In genomic region chr17:42460371-42460770, GRCh38 we compare ENCODE assay signal across 2 cellular contexts.
TF ChIP-seq lines count a peak whose summit lies in the region.

No MANE protein-coding gene starts in this region.

TF ChIP-seq in SK-N-SH, 30 proteins besides CTCF, POLR2A, EP300 and RAD21:
- no peak for TF ChIP-seq YY1 (IDR thresholded peaks at IDR 0.05; ENCODE audit: low read depth)
- no peak for TF ChIP-seq ELF1 (IDR thresholded peaks at IDR 0.05)

TF ChIP-seq in SK-N-SH treated with all-trans-retinoic acid at 6 μM for 48 hours, 23 proteins besides CTCF, POLR2A, EP300 and RAD21:
- TF ChIP-seq ZFP3 (CRISPR knock-in tag; IDR thresholded peaks at IDR 0.05) (no peak), ZC3H10 (CRISPR knock-in tag; IDR thresholded peaks at IDR 0.05) (no peak), ESRRG (CRISPR knock-in tag; IDR thresholded peaks at IDR 0.05) (no peak)
- TF ChIP-seq, protein P1, sequence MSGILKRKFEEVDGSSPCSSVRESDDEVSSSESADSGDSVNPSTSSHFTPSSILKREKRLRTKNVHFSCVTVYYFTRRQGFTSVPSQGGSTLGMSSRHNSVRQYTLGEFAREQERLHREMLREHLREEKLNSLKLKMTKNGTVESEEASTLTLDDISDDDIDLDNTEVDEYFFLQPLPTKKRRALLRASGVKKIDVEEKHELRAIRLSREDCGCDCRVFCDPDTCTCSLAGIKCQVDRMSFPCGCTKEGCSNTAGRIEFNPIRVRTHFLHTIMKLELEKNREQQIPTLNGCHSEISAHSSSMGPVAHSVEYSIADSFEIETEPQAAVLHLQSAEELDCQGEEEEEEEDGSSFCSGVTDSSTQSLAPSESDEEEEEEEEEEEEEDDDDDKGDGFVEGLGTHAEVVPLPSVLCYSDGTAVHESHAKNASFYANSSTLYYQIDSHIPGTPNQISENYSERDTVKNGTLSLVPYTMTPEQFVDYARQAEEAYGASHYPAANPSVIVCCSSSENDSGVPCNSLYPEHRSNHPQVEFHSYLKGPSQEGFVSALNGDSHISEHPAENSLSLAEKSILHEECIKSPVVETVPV (CRISPR knock-in tag; IDR thresholded peaks at IDR 0.05): no peak
- TF ChIP-seq, protein P2, sequence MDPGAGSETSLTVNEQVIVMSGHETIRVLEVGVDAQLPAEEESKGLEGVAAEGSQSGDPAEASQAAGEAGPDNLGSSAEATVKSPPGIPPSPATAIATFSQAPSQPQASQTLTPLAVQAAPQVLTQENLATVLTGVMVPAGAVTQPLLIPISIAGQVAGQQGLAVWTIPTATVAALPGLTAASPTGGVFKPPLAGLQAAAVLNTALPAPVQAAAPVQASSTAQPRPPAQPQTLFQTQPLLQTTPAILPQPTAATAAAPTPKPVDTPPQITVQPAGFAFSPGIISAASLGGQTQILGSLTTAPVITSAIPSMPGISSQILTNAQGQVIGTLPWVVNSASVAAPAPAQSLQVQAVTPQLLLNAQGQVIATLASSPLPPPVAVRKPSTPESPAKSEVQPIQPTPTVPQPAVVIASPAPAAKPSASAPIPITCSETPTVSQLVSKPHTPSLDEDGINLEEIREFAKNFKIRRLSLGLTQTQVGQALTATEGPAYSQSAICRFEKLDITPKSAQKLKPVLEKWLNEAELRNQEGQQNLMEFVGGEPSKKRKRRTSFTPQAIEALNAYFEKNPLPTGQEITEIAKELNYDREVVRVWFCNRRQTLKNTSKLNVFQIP (CRISPR knock-in tag; IDR thresholded peaks at IDR 0.05; ENCODE audit: borderline replicate concordance, low read depth): no peak
- TF ChIP-seq, protein P3, sequence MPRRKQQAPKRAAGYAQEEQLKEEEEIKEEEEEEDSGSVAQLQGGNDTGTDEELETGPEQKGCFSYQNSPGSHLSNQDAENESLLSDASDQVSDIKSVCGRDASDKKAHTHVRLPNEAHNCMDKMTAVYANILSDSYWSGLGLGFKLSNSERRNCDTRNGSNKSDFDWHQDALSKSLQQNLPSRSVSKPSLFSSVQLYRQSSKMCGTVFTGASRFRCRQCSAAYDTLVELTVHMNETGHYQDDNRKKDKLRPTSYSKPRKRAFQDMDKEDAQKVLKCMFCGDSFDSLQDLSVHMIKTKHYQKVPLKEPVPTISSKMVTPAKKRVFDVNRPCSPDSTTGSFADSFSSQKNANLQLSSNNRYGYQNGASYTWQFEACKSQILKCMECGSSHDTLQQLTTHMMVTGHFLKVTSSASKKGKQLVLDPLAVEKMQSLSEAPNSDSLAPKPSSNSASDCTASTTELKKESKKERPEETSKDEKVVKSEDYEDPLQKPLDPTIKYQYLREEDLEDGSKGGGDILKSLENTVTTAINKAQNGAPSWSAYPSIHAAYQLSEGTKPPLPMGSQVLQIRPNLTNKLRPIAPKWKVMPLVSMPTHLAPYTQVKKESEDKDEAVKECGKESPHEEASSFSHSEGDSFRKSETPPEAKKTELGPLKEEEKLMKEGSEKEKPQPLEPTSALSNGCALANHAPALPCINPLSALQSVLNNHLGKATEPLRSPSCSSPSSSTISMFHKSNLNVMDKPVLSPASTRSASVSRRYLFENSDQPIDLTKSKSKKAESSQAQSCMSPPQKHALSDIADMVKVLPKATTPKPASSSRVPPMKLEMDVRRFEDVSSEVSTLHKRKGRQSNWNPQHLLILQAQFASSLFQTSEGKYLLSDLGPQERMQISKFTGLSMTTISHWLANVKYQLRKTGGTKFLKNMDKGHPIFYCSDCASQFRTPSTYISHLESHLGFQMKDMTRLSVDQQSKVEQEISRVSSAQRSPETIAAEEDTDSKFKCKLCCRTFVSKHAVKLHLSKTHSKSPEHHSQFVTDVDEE (CRISPR knock-in tag; IDR thresholded peaks at IDR 0.05): no peak
